Comparison of ENCODE assay signal across 13 cellular contexts in the genomic region with DNA sequence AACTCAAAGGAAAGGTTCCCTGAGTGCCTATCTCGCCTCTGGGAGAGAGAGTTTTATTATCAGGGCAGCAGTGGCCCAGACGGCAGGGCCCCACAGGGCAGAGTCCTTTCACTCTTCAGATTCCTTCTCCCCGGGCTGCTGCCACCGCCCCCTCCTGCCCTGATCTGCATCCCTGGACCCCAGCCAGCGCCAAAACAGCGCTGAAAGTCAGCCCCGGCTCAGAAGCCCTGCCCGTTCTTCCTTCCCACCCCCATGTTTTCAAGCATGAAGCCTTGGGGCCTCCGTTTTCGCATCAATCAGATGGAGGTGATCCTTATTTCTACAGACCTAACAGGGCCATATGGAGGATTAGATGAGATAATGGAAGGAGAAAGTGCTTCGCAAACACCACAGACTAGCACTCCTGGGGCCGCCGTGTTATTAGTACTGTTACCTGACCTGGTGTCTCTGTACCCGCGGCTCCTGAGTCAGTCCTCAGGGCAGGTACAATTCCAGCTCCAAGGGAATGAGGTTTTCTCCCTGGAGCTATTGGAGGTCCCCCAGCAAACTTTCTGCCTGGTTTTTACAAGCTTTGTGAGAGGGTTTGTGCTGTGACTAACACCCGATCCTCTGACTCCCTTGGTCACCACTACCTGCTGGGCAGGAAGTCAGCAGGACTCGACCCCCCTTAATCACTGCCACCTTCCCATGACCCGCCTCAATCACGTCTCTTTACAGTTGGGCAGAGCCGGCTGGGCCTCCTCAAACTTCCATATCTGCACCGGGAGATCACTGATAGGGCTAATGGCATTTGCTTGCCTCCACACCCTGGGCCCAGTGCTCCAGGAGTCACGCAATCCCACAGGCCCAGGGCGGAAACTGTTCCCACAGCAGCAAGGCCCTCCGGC. TPM values are rescaled to one million over a fixed set of nuclear protein-coding genes. Genes with fewer than 3 reads are reported as not detected.
A peak's percentile ranks its signal among the peaks of the same experiment; 100 is the strongest.
DNase-seq lines count a peak whose midpoint lies in the region; ATAC-seq and TF ChIP-seq lines count a peak whose summit lies in the region.
"Had no signal": no experiment of that assay in that cellular context is flagged by ENCODE, and none has a peak within 500 bp of the region (broad histone marks: within the 10 kb centered on the region; RNA-seq: fewer than 3 reads in every experiment).

No MANE protein-coding gene starts in this region.

- POLR2A ChIA-PET in OCI-LY7 (lab: Charles Lee), result no interaction called here

- H3K9ac ChIP-seq in ES-I3 (ENCODE audit: low read depth, low read length) (peak overlapping the region; percentile 14; the same call in 1 of the 2 replicates), endodermal cell (ENCODE audit: extremely low read depth, low read length, poor library complexity, severe bottlenecking) (no peak overlapping the region)

- peaks cover 12% of the 10 kb centered on the region; the same call in 1 of the 2 replicates for H3K4me1 ChIP-seq in ES-I3 (ENCODE audit: insufficient read depth, low read length)
- H3K4me1 ChIP-seq in endodermal cell (ENCODE audit: control insufficient read depth, insufficient read depth, low read length), result no peaks in the 10 kb centered on the region
- peaks cover 10% of the 10 kb centered on the region for H3K4me1 ChIP-seq in osteoblast (ENCODE audit: insufficient read depth, low read length)
- H3K4me1 ChIP-seq in OCI-LY7 (ENCODE audit: insufficient read depth, low read length, poor library complexity, severe bottlenecking), result no peaks in the 10 kb centered on the region

- H3K4me3 ChIP-seq in endodermal cell (ENCODE audit: low read length) (no peak overlapping the region), osteoblast (ENCODE audit: insufficient read depth, low read length) (no peak overlapping the region), OCI-LY7 (ENCODE audit: low read depth, low read length, poor library complexity, severe bottlenecking) (no peak overlapping the region)

- no peak for ATAC-seq in HG03378 (IDR thresholded peaks at IDR 0.05; ENCODE audit: unreplicated experiment)
- ATAC-seq: T-cell had no signal

- 39 to 49% methylated on average over 16 to 24 of the region's 24 CpGs for WGBS in endodermal cell (ENCODE audit: insufficient coverage in 1 of 2, insufficient read length in 1 of 2), 2 experiments

- H3K9me3 ChIP-seq in ES-I3 (ENCODE audit: control insufficient read depth, insufficient read depth, low read length) (no peaks in the 10 kb centered on the region), endodermal cell (ENCODE audit: control insufficient read depth, low read length) (no peaks in the 10 kb centered on the region), osteoblast (ENCODE audit: low read depth, low read length) (no peaks in the 10 kb centered on the region), OCI-LY7 (ENCODE audit: low read length) (no peaks in the 10 kb centered on the region)

- no peak overlapping the region for H2AFZ ChIP-seq in osteoblast (ENCODE audit: low read length)
- no peak overlapping the region for H2AFZ ChIP-seq in OCI-LY7 (ENCODE audit: low read length)

- H3K36me3 ChIP-seq in ES-I3 (ENCODE audit: insufficient read depth, low read length) (no peaks in the 10 kb centered on the region), endodermal cell (ENCODE audit: control insufficient read depth, insufficient read depth, low read length) (no peaks in the 10 kb centered on the region), osteoblast (ENCODE audit: insufficient read depth, low read length) (no peaks in the 10 kb centered on the region), OCI-LY7 (ENCODE audit: insufficient read depth, low read length) (no peaks in the 10 kb centered on the region)

- H3K4me3 Mint-ChIP-seq in endodermal cell, result no peak overlapping the region
- no peak overlapping the region for H3K4me3 Mint-ChIP-seq in activated T-cell treated with anti-CD3 and anti-CD28 coated beads, Interleukin-2, amount 50 U/mL, for 24 hours
- no peak overlapping the region for H3K4me3 Mint-ChIP-seq in activated naive CD8-positive, alpha-beta T cell treated with anti-CD3 and anti-CD28 coated beads for 36 hours
- H3K4me3 Mint-ChIP-seq: memory B cell, T-cell had no signal

- H3K36me3 Mint-ChIP-seq in endodermal cell (ENCODE audit: low read depth), result no peaks in the 10 kb centered on the region
- H3K36me3 Mint-ChIP-seq in activated T-cell treated with anti-CD3 and anti-CD28 coated beads, Interleukin-2, amount 50 U/mL, for 24 hours (ENCODE audit: low read depth), result no peaks in the 10 kb centered on the region
- no peaks in the 10 kb centered on the region for H3K36me3 Mint-ChIP-seq in activated naive CD8-positive, alpha-beta T cell treated with anti-CD3 and anti-CD28 coated beads for 36 hours
- H3K36me3 Mint-ChIP-seq: T-cell had no signal

- H3K9me2 ChIP-seq in OCI-LY7 (ENCODE audit: insufficient read depth, low read length), result no peaks in the 10 kb centered on the region

- peaks cover 14% of the 10 kb centered on the region for H3K4me1 Mint-ChIP-seq in endodermal cell
- H3K4me1 Mint-ChIP-seq in activated T-cell treated with anti-CD3 and anti-CD28 coated beads, Interleukin-2, amount 50 U/mL, for 24 hours (ENCODE audit: low read depth), result no peaks in the 10 kb centered on the region
- no peaks in the 10 kb centered on the region for H3K4me1 Mint-ChIP-seq in activated naive CD8-positive, alpha-beta T cell treated with anti-CD3 and anti-CD28 coated beads for 36 hours
- H3K4me1 Mint-ChIP-seq: memory B cell, T-cell had no signal

- H3K4me2 ChIP-seq in osteoblast (ENCODE audit: insufficient read depth, low read length) (no peak overlapping the region), OCI-LY7 (ENCODE audit: low read length) (no peak overlapping the region)

- H3K27me3 ChIP-seq in endodermal cell (ENCODE audit: control insufficient read depth, insufficient read depth, low read length, poor library complexity, severe bottlenecking) (peaks cover 93% of the 10 kb centered on the region), osteoblast (ENCODE audit: insufficient read depth, low read length) (peaks cover 2% of the 10 kb centered on the region)

- DNase-seq in NCI-H69 (lab: John Stamatoyannopoulos, UW) (peak; percentile 70), endodermal cell (peak; percentile 81), osteoblast (ENCODE audit: insufficient read length, low spot score, missing footprints) (peak; percentile 45), OCI-LY7 (ENCODE audit: low spot score) (no peak)
- DNase-seq in activated T-cell treated with anti-CD3 and anti-CD28 coated beads, Interleukin-2, amount 50 U/mL, for 24 hours, result no peak
- no peak for DNase-seq in activated naive CD8-positive, alpha-beta T cell treated with anti-CD3 and anti-CD28 coated beads for 36 hours
- DNase-seq: central memory CD4-positive, alpha-beta T cell; NCI-H510A; stimulated activated CD8-positive, alpha-beta memory T cell treated with anti-CD3 and anti-CD28 coated beads, Interleukin-4, amount 100 ng/mL, for 48 hours; T-cell had no signal

- H3K27me3 Mint-ChIP-seq in endodermal cell (ENCODE audit: insufficient read depth), result peaks cover 95% of the 10 kb centered on the region
- peaks cover 19% of the 10 kb centered on the region for H3K27me3 Mint-ChIP-seq in activated T-cell treated with anti-CD3 and anti-CD28 coated beads, Interleukin-2, amount 50 U/mL, for 24 hours
- H3K27me3 Mint-ChIP-seq in activated naive CD8-positive, alpha-beta T cell treated with anti-CD3 and anti-CD28 coated beads for 36 hours, result peaks cover 12% of the 10 kb centered on the region

- CTCF ChIA-PET in OCI-LY7 (lab: Charles Lee; ENCODE audit: unreplicated experiment), result no interaction called here

- H3K27ac ChIP-seq in endodermal cell (ENCODE audit: low read depth, low read length), result no peak overlapping the region
- H3K27ac ChIP-seq in osteoblast (ENCODE audit: low read depth, low read length), result no peak overlapping the region
- no peak overlapping the region for H3K27ac ChIP-seq in OCI-LY7 (ENCODE audit: low read depth, low read length, poor library complexity, severe bottlenecking)

- H4K20me1 ChIP-seq in osteoblast (ENCODE audit: insufficient read depth, low read length) (no peaks in the 10 kb centered on the region), OCI-LY7 (ENCODE audit: insufficient read depth, low read length) (no peaks in the 10 kb centered on the region)

- intact Hi-C loops in OCI-LY7 (cut with micrococcal nuclease; ENCODE audit: unreplicated experiment), result no loop called here

- BruUV-seq in OCI-LY7 (replicated peaks; lab: Mats Ljungman, UMichigan), result no TSS peak

- H3K9me3 Mint-ChIP-seq in endodermal cell, result no peaks in the 10 kb centered on the region
- H3K9me3 Mint-ChIP-seq in activated T-cell treated with anti-CD3 and anti-CD28 coated beads, Interleukin-2, amount 50 U/mL, for 24 hours, result no peaks in the 10 kb centered on the region
- no peaks in the 10 kb centered on the region for H3K9me3 Mint-ChIP-seq in activated naive CD8-positive, alpha-beta T cell treated with anti-CD3 and anti-CD28 coated beads for 36 hours
- H3K9me3 Mint-ChIP-seq: T-cell had no signal

- H3K27ac Mint-ChIP-seq in endodermal cell, result no peak overlapping the region
- H3K27ac Mint-ChIP-seq in activated T-cell treated with anti-CD3 and anti-CD28 coated beads, Interleukin-2, amount 50 U/mL, for 24 hours, result no peak overlapping the region
- H3K27ac Mint-ChIP-seq in activated naive CD8-positive, alpha-beta T cell treated with anti-CD3 and anti-CD28 coated beads for 36 hours, result no peak overlapping the region
- H3K27ac Mint-ChIP-seq: memory B cell, T-cell had no signal

- TF ChIP-seq CTCF in endodermal cell (conservative IDR thresholded peaks at IDR 0.05), result no peak
- TF ChIP-seq CTCF in osteoblast (IDR thresholded peaks at IDR 0.05; ENCODE audit: extremely low read depth, low read depth, low read length), result no peak
- no peak for TF ChIP-seq CTCF in OCI-LY7 (conservative IDR thresholded peaks at IDR 0.05; ENCODE audit: low read length)

- H3K79me2 ChIP-seq in osteoblast (ENCODE audit: insufficient read depth, low read length) (no peaks in the 10 kb centered on the region), OCI-LY7 (ENCODE audit: insufficient read depth, low read depth, low read length) (no peaks in the 10 kb centered on the region)

RNA-seq across cellular contexts. Expression of a gene that starts 39.5 kb away (rescaled TPM):
- total RNA-seq in endodermal cell (10 to 100 TPM; 16.6 to 18.2 TPM), osteoblast (13.0 and 14.1 TPM in 2 replicates), OCI-LY7 (2022) (30.7 and 41.4 TPM in 2 replicates)
- 20.4 TPM for polyA plus RNA-seq in endodermal cell (2013, experiment 1 of 2)
- polyA plus RNA-seq in endodermal cell (2013, experiment 2 of 2), result 21.9 TPM
- 33.2 and 40.7 TPM in 2 replicates for total RNA-seq in OCI-LY7 (2014; rRNA removed; shearing (Covaris generic))
- 10 to 100 TPM; 24.7 to 29.7 TPM for total RNA-seq in activated naive CD8-positive, alpha-beta T cell treated with anti-CD3 and anti-CD28 coated beads for 36 hours

Comparison
In these comparisons a context has a peak if more than half of its experiments do, and no peak if none do; other contexts are left out.
1. DNase-seq: peak in NCI-H69 (single experiment), endodermal cell (single experiment) and osteoblast (single experiment); none in OCI-LY7 (single experiment), activated T-cell treated with anti-CD3 and anti-CD28 coated beads, Interleukin-2, amount 50 U/mL, for 24 hours (single experiment) and activated naive CD8-positive, alpha-beta T cell treated with anti-CD3 and anti-CD28 coated beads for 36 hours (single experiment).